Comparison of ENCODE assay signal across 15 cellular contexts in the genomic region with DNA sequence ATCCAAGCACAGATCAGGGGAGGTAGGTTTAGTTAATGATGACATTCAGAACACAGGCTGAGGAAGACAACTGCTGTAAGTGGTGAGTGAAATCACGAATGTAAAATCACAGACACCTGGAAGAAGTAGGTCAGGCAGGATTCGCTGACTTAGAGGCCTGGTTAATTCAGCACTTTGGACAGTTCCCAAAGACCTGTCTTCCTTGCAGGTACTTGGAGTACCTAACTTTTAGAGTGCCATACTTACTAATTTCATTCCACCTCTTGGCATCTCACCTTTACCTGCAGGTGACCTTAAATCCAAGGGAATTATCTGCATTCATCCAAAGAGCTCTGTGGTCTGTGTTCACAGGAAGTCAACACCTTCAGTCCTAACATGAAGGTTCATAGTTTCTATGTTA.
DNase-seq lines count a peak whose midpoint lies in the region; FAIRE-seq and TF ChIP-seq lines count a peak whose summit lies in the region.
"Had no signal": no experiment of that assay in that cellular context is flagged by ENCODE, and none has a peak within 500 bp of the region (broad histone marks: within the 10 kb centered on the region; RNA-seq: fewer than 3 reads in every experiment).

No MANE protein-coding gene starts in this region.

- H2BK5ac ChIP-seq in neuronal stem cell (ENCODE audit: low read length): no peak overlapping the region

- H3K23ac ChIP-seq in neuronal stem cell (ENCODE audit: low read depth, low read length, poor library complexity): no peak overlapping the region

- no peak overlapping the region for H3K14ac ChIP-seq in neuronal stem cell (ENCODE audit: low read length)

- no peaks in the 10 kb centered on the region for H3K27me3 ChIP-seq in neuronal stem cell (ENCODE audit: control insufficient read depth in 3 of 3, insufficient read depth in 3 of 3, low read depth in 1 of 3, low read length in 3 of 3)

- no peaks in the 10 kb centered on the region for H3K9me3 ChIP-seq in neuronal stem cell (replicated peaks in 1 of 2; ENCODE audit: control insufficient read depth in 2 of 2, insufficient read depth in 1 of 2, low read depth in 1 of 2, low read length in 2 of 2)
- H3K9me3 ChIP-seq: lower lobe of right lung had no signal

- no CpG with 5 or more reads among the region's 2 CpGs for WGBS in neuronal stem cell (ENCODE audit: extremely low coverage in 2 of 2, insufficient read length in 2 of 2, insufficient replicate concordance in 1 of 2), 2 donors

- H4K91ac ChIP-seq in neuronal stem cell (ENCODE audit: low read depth, low read length, poor library complexity): no peak overlapping the region

- no peak overlapping the region for H3K4ac ChIP-seq in neuronal stem cell (ENCODE audit: low read length)

- no peaks in the 10 kb centered on the region for H3K79me1 ChIP-seq in neuronal stem cell (ENCODE audit: low read depth, low read length)

- H3K18ac ChIP-seq in neuronal stem cell (ENCODE audit: low read length): no peak overlapping the region

- H2BK120ac ChIP-seq in neuronal stem cell (ENCODE audit: low read depth, low read length): no peak overlapping the region

- TF ChIP-seq CTCF in endothelial cell (IDR thresholded peaks at IDR 0.05; ENCODE audit: unreplicated experiment): no peak

- no peak overlapping the region for H2AFZ ChIP-seq in neuronal stem cell (ENCODE audit: low read length)

- no peaks in the 10 kb centered on the region for H3K4me1 ChIP-seq in neuronal stem cell (ENCODE audit: control insufficient read depth in 2 of 2, insufficient read depth in 1 of 2, low read depth in 1 of 2, low read length in 2 of 2)
- H3K4me1 ChIP-seq: lower lobe of right lung had no signal

- no peak overlapping the region for H3K4me3 Mint-ChIP-seq in endothelial cell (ENCODE audit: unreplicated experiment)

- no peaks in the 10 kb centered on the region for H3K4me1 Mint-ChIP-seq in endothelial cell (ENCODE audit: unreplicated experiment)

- H3K36me3 ChIP-seq in neuronal stem cell (replicated peaks in 1 of 2; ENCODE audit: control insufficient read depth in 2 of 2, insufficient read depth in 2 of 2, low read length in 2 of 2): no peaks in the 10 kb centered on the region
- H3K36me3 ChIP-seq: lower lobe of right lung had no signal

- no peak overlapping the region for H3K27ac Mint-ChIP-seq in endothelial cell (ENCODE audit: unreplicated experiment)

- no peak overlapping the region for H3K9ac ChIP-seq in neuronal stem cell (ENCODE audit: low read depth, low read length, poor library complexity)

- no peak overlapping the region for H4K8ac ChIP-seq in neuronal stem cell (ENCODE audit: low read depth, low read length)

- H2BK12ac ChIP-seq in neuronal stem cell (ENCODE audit: low read length): no peak overlapping the region

- H2BK15ac ChIP-seq in neuronal stem cell (ENCODE audit: low read length): no peak overlapping the region

- no peak overlapping the region for H2AK5ac ChIP-seq in neuronal stem cell (ENCODE audit: low read depth, low read length)

- no peak for FAIRE-seq in RCC 7860 (lab: Jason Lieb, UNC)
- FAIRE-seq: GM18507 had no signal

- H3K4me2 ChIP-seq in neuronal stem cell (ENCODE audit: insufficient read depth, low read length, poor library complexity, severe bottlenecking): no peak overlapping the region

- no peaks in the 10 kb centered on the region for H3K27me3 Mint-ChIP-seq in endothelial cell (ENCODE audit: unreplicated experiment)

- H3K9me3 Mint-ChIP-seq in endothelial cell (ENCODE audit: unreplicated experiment): no peaks in the 10 kb centered on the region

- no peak overlapping the region for H3K27ac ChIP-seq in neuronal stem cell (replicated peaks; ENCODE audit: low read length)
- H3K27ac ChIP-seq: lower lobe of right lung had no signal

- DNase-seq in NOMO-1 treated with DMSO at 0.1 percent for 48 hours (lab: John Stamatoyannopoulos, UW; ENCODE audit: unreplicated experiment): peak; percentile 6
- DNase-seq in NOMO-1 treated with dmso at 0.1 percent for 144 hours (lab: John Stamatoyannopoulos, UW; ENCODE audit: unreplicated experiment): no peak
- DNase-seq in RCC 7860 (ENCODE audit: low spot score): peak; percentile 10
- peak; percentile 25 for DNase-seq in endothelial cell (ENCODE audit: low spot score)
- DNase-seq in neuronal stem cell (ENCODE audit: low spot score): peak; percentile 40
- DNase-seq in CD1c-positive myeloid dendritic cell (ENCODE audit: extremely low spot score): no peak
- no peak for DNase-seq in germinal center (ENCODE audit: low spot score)
- DNase-seq in globus pallidus (ENCODE audit: low spot score): no peak
- DNase-seq: activated CD4-positive, alpha-beta T cell treated with anti-CD3 and anti-CD28 coated beads, Interleukin-2, amount 50 U/mL, for 48 hours; activated naive CD4-positive, alpha-beta T cell; lower lobe of right lung; NCI-H1436; NCI-H748 treated with DMSO at 0.1 percent for 48 hours; T-helper 1 cell had no signal

- no peaks in the 10 kb centered on the region for H3K36me3 Mint-ChIP-seq in endothelial cell (ENCODE audit: low read depth, unreplicated experiment)

- H3K4me3 ChIP-seq in neuronal stem cell (ENCODE audit: low read length in 2 of 2): no peak overlapping the region
- H3K4me3 ChIP-seq: lower lobe of right lung had no signal

Comparison
In these comparisons a context has a peak if more than half of its experiments do, and no peak if none do; other contexts are left out.
1. DNase-seq: peak in NOMO-1 treated with DMSO at 0.1 percent for 48 hours (single experiment), RCC 7860 (single experiment), endothelial cell (single experiment) and neuronal stem cell (single experiment); none in NOMO-1 treated with dmso at 0.1 percent for 144 hours (single experiment), CD1c-positive myeloid dendritic cell (single experiment), germinal center (single experiment) and globus pallidus (single experiment).